Comparison of ENCODE assay signal across 10 cellular contexts in the genomic region with DNA sequence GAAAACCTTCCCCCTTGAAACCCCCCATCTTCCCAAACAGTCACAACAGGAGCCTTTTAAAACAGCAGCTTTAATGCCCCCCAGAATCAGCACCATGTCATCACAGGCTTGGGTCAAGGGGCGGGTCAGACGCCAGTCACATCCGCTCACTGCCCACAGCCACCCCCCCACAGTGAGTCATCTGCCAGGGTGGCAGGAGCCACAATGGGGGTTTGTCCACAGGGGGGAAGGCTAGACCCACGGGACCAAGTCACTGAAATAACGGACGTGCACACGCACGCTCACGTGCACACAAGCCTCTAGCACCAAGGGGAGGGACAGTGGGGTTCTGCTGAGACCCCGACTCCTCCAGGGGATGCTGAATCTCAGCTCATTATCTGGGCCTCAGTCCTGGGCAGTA. TPM values are rescaled to one million over a fixed set of nuclear protein-coding genes. Genes with fewer than 3 reads are reported as not detected.
DNase-seq lines count a peak whose midpoint lies in the region; ATAC-seq and TF ChIP-seq lines count a peak whose summit lies in the region.
"Had no signal": no experiment of that assay in that cellular context is flagged by ENCODE, and none has a peak within 500 bp of the region (broad histone marks: within the 10 kb centered on the region; RNA-seq: fewer than 3 reads in every experiment).

No MANE protein-coding gene starts in this region.

- H3K27ac ChIP-seq in foreskin keratinocyte, result no peak overlapping the region

- no peaks in the 10 kb centered on the region for H3K9me3 Mint-ChIP-seq in activated CD4-positive, alpha-beta T cell treated with anti-CD3 and anti-CD28 coated beads for 36 hours (ENCODE audit: low read depth)
- H3K9me3 Mint-ChIP-seq in activated CD4-positive, alpha-beta T cell treated with anti-CD3 and anti-CD28 coated beads, Interleukin-2, amount 10 ng/mL, durations not matched to agents 24 days and 14 days, result no peaks in the 10 kb centered on the region
- no peaks in the 10 kb centered on the region for H3K9me3 Mint-ChIP-seq in activated T-helper 2 cell treated with anti-CD3 and anti-CD28 coated beads, Interferon-gamma antibody, Interleukin-2, Interleukin-4, amounts not matched to agents 10 μg/mL and 5 μg/mL and 100 μg/mL, durations not matched to agents 14 hours and 24 hours and 36 hours
- H3K9me3 Mint-ChIP-seq in nephron progenitor cell, result no peaks in the 10 kb centered on the region

- H3K27ac Mint-ChIP-seq in activated CD4-positive, alpha-beta T cell treated with anti-CD3 and anti-CD28 coated beads for 36 hours, result no peak overlapping the region
- H3K27ac Mint-ChIP-seq in activated CD4-positive, alpha-beta T cell treated with anti-CD3 and anti-CD28 coated beads, Interleukin-2, amount 10 ng/mL, durations not matched to agents 24 days and 14 days, result no peak overlapping the region
- H3K27ac Mint-ChIP-seq in activated T-helper 2 cell treated with anti-CD3 and anti-CD28 coated beads, Interferon-gamma antibody, Interleukin-2, Interleukin-4, amounts not matched to agents 10 μg/mL and 5 μg/mL and 100 μg/mL, durations not matched to agents 14 hours and 24 hours and 36 hours, result no peak overlapping the region
- H3K27ac Mint-ChIP-seq in nephron progenitor cell, result no peak overlapping the region

- intact Hi-C loops in activated CD4-positive, alpha-beta T cell treated with anti-CD3 and anti-CD28 coated beads for 36 hours (cut with DNase I, micrococcal nuclease), result no loop called here
- intact Hi-C loops in activated CD4-positive, alpha-beta T cell treated with anti-CD3 and anti-CD28 coated beads, Interleukin-2, amount 10 ng/mL, durations not matched to agents 24 days and 14 days (cut with micrococcal nuclease), result no loop called here
- intact Hi-C loops in activated T-helper 2 cell treated with anti-CD3 and anti-CD28 coated beads, Interferon-gamma antibody, Interleukin-2, Interleukin-4, amounts not matched to agents 10 μg/mL and 5 μg/mL and 100 μg/mL, durations not matched to agents 14 hours and 24 hours and 36 hours (cut with micrococcal nuclease), result no loop called here

- TF ChIP-seq CTCF in foreskin keratinocyte (conservative IDR thresholded peaks at IDR 0.05), result peak; percentile 19
- no peak for TF ChIP-seq CTCF in nephron progenitor cell (IDR thresholded peaks at IDR 0.05)

- no peaks in the 10 kb centered on the region for H3K27me3 Mint-ChIP-seq in activated CD4-positive, alpha-beta T cell treated with anti-CD3 and anti-CD28 coated beads for 36 hours
- H3K27me3 Mint-ChIP-seq in activated CD4-positive, alpha-beta T cell treated with anti-CD3 and anti-CD28 coated beads, Interleukin-2, amount 10 ng/mL, durations not matched to agents 24 days and 14 days, result no peaks in the 10 kb centered on the region
- H3K27me3 Mint-ChIP-seq in activated T-helper 2 cell treated with anti-CD3 and anti-CD28 coated beads, Interferon-gamma antibody, Interleukin-2, Interleukin-4, amounts not matched to agents 10 μg/mL and 5 μg/mL and 100 μg/mL, durations not matched to agents 14 hours and 24 hours and 36 hours (ENCODE audit: low read depth), result no peaks in the 10 kb centered on the region
- peaks cover 2% of the 10 kb centered on the region for H3K27me3 Mint-ChIP-seq in nephron progenitor cell (ENCODE audit: low read depth, poor library complexity)

- peaks cover 7% of the 10 kb centered on the region for H3K4me1 ChIP-seq in foreskin keratinocyte

- no peak for ATAC-seq in activated CD4-positive, alpha-beta T cell treated with anti-CD3 and anti-CD28 coated beads for 36 hours
- ATAC-seq in foreskin keratinocyte (peak; percentile 13), HG02870 (IDR thresholded peaks at IDR 0.05; ENCODE audit: unreplicated experiment) (no peak)

- POLR2A ChIA-PET in activated CD4-positive, alpha-beta T cell treated with anti-CD3 and anti-CD28 coated beads for 36 hours (lab: Charles Lee), result no interaction called here

- no peaks in the 10 kb centered on the region for H3K36me3 Mint-ChIP-seq in activated CD4-positive, alpha-beta T cell treated with anti-CD3 and anti-CD28 coated beads for 36 hours (ENCODE audit: low read depth)
- no peaks in the 10 kb centered on the region for H3K36me3 Mint-ChIP-seq in activated CD4-positive, alpha-beta T cell treated with anti-CD3 and anti-CD28 coated beads, Interleukin-2, amount 10 ng/mL, durations not matched to agents 24 days and 14 days (ENCODE audit: low read depth)
- H3K36me3 Mint-ChIP-seq in activated T-helper 2 cell treated with anti-CD3 and anti-CD28 coated beads, Interferon-gamma antibody, Interleukin-2, Interleukin-4, amounts not matched to agents 10 μg/mL and 5 μg/mL and 100 μg/mL, durations not matched to agents 14 hours and 24 hours and 36 hours (ENCODE audit: low read depth), result no peaks in the 10 kb centered on the region
- no peaks in the 10 kb centered on the region for H3K36me3 Mint-ChIP-seq in nephron progenitor cell (ENCODE audit: low read depth)

- no peak overlapping the region for H3K4me3 Mint-ChIP-seq in activated CD4-positive, alpha-beta T cell treated with anti-CD3 and anti-CD28 coated beads for 36 hours
- no peak overlapping the region for H3K4me3 Mint-ChIP-seq in activated CD4-positive, alpha-beta T cell treated with anti-CD3 and anti-CD28 coated beads, Interleukin-2, amount 10 ng/mL, durations not matched to agents 24 days and 14 days
- H3K4me3 Mint-ChIP-seq in activated T-helper 2 cell treated with anti-CD3 and anti-CD28 coated beads, Interferon-gamma antibody, Interleukin-2, Interleukin-4, amounts not matched to agents 10 μg/mL and 5 μg/mL and 100 μg/mL, durations not matched to agents 14 hours and 24 hours and 36 hours (ENCODE audit: low read depth), result no peak overlapping the region
- H3K4me3 Mint-ChIP-seq in nephron progenitor cell, result no peak overlapping the region

- CTCF ChIA-PET in activated CD4-positive, alpha-beta T cell treated with anti-CD3 and anti-CD28 coated beads for 36 hours (lab: Charles Lee), result no interaction called here

- H3K4me1 Mint-ChIP-seq in activated CD4-positive, alpha-beta T cell treated with anti-CD3 and anti-CD28 coated beads for 36 hours, result peaks cover 3% of the 10 kb centered on the region
- H3K4me1 Mint-ChIP-seq in activated CD4-positive, alpha-beta T cell treated with anti-CD3 and anti-CD28 coated beads, Interleukin-2, amount 10 ng/mL, durations not matched to agents 24 days and 14 days, result peaks cover 22% of the 10 kb centered on the region
- H3K4me1 Mint-ChIP-seq in activated T-helper 2 cell treated with anti-CD3 and anti-CD28 coated beads, Interferon-gamma antibody, Interleukin-2, Interleukin-4, amounts not matched to agents 10 μg/mL and 5 μg/mL and 100 μg/mL, durations not matched to agents 14 hours and 24 hours and 36 hours (ENCODE audit: low read depth), result peaks cover 27% of the 10 kb centered on the region
- H3K4me1 Mint-ChIP-seq in nephron progenitor cell, result peaks cover 59% of the 10 kb centered on the region

- DNase-seq in activated CD4-positive, alpha-beta T cell treated with anti-CD3 and anti-CD28 coated beads for 36 hours, result peak; percentile 36
- DNase-seq in activated CD4-positive, alpha-beta T cell treated with anti-CD3 and anti-CD28 coated beads, Interleukin-2, amount 10 ng/mL, durations not matched to agents 24 days and 14 days, result no peak
- peak; percentile 82 for DNase-seq in T1000 (lab: John Stamatoyannopoulos, UW)
- peak in 1 of 2 donors; percentile 44 for DNase-seq in foreskin keratinocyte
- peak; percentile 27 to 28 for DNase-seq in stimulated activated CD8-positive, alpha-beta memory T cell treated with anti-CD3 and anti-CD28 coated beads, Interleukin-4, amount 100 ng/mL, for 1 hour (ENCODE audit: low read depth in 2 of 2, low spot score in 1 of 2)
- no peak for DNase-seq in activated T-helper 2 cell treated with anti-CD3 and anti-CD28 coated beads, Interferon-gamma antibody, Interleukin-2, Interleukin-4, amounts not matched to agents 10 μg/mL and 5 μg/mL and 100 μg/mL, durations not matched to agents 14 hours and 24 hours and 36 hours (ENCODE audit: low spot score)
- no peak for DNase-seq in nephron progenitor cell

- H3K27me3 ChIP-seq in foreskin keratinocyte, result no peaks in the 10 kb centered on the region

RNA-seq across cellular contexts. Expression of a gene that starts 0.4 kb away (rescaled TPM):
- total RNA-seq in activated CD4-positive, alpha-beta T cell treated with anti-CD3 and anti-CD28 coated beads for 36 hours, result not detected
- not detected in 2 replicates for total RNA-seq in activated CD4-positive, alpha-beta T cell treated with anti-CD3 and anti-CD28 coated beads, Interleukin-2, amount 10 ng/mL, durations not matched to agents 24 days and 14 days
- total RNA-seq in foreskin keratinocyte, result 18.8 and 35.4 TPM in 2 replicates
- polyA plus RNA-seq in foreskin keratinocyte, result 18.9 and 26.5 TPM in 2 replicates
- 0.11 TPM in 1 of 2 replicates, not detected in the other for total RNA-seq in activated T-helper 2 cell treated with anti-CD3 and anti-CD28 coated beads, Interferon-gamma antibody, Interleukin-2, Interleukin-4, amounts not matched to agents 10 μg/mL and 5 μg/mL and 100 μg/mL, durations not matched to agents 14 hours and 24 hours and 36 hours
- total RNA-seq: T-helper 1 cell treated with Interleukin-12 subunit alpha and Interleukin-12 subunit beta and Interleukin-4 antibody, amounts not matched to agents 30 ng/mL and 1 ng/mL, for 36 hours had no signal

RNA-seq across cellular contexts. Expression of a gene that starts 7.4 kb away (rescaled TPM):
- 10 to 100 TPM; 58.4 to 63.7 TPM for total RNA-seq in activated CD4-positive, alpha-beta T cell treated with anti-CD3 and anti-CD28 coated beads for 36 hours
- total RNA-seq in activated CD4-positive, alpha-beta T cell treated with anti-CD3 and anti-CD28 coated beads, Interleukin-2, amount 10 ng/mL, durations not matched to agents 24 days and 14 days, result 38.2 and 44.0 TPM in 2 replicates
- total RNA-seq in foreskin keratinocyte, result 22.9 and 53.4 TPM in 2 replicates
- 13.7 and 25.1 TPM in 2 replicates for polyA plus RNA-seq in foreskin keratinocyte
- 53.0 and 57.0 TPM in 2 replicates for total RNA-seq in activated T-helper 2 cell treated with anti-CD3 and anti-CD28 coated beads, Interferon-gamma antibody, Interleukin-2, Interleukin-4, amounts not matched to agents 10 μg/mL and 5 μg/mL and 100 μg/mL, durations not matched to agents 14 hours and 24 hours and 36 hours

RNA-seq across cellular contexts. Expression of a gene that starts 31.1 kb away (rescaled TPM):
- under 1 TPM; 0.65 to 0.85 TPM for total RNA-seq in activated CD4-positive, alpha-beta T cell treated with anti-CD3 and anti-CD28 coated beads for 36 hours
- total RNA-seq in activated CD4-positive, alpha-beta T cell treated with anti-CD3 and anti-CD28 coated beads, Interleukin-2, amount 10 ng/mL, durations not matched to agents 24 days and 14 days, result 0.56 and 0.62 TPM in 2 replicates
- 306 and 607 TPM in 2 replicates for total RNA-seq in foreskin keratinocyte
- polyA plus RNA-seq in foreskin keratinocyte, result 306 and 665 TPM in 2 replicates
- 1.9 and 2.4 TPM in 2 replicates for total RNA-seq in activated T-helper 2 cell treated with anti-CD3 and anti-CD28 coated beads, Interferon-gamma antibody, Interleukin-2, Interleukin-4, amounts not matched to agents 10 μg/mL and 5 μg/mL and 100 μg/mL, durations not matched to agents 14 hours and 24 hours and 36 hours

RNA-seq across cellular contexts. Expression of a gene that starts 45.4 kb away (rescaled TPM):
- 100 to 1,000 TPM; 205 to 231 TPM for total RNA-seq in activated CD4-positive, alpha-beta T cell treated with anti-CD3 and anti-CD28 coated beads for 36 hours
- total RNA-seq in activated CD4-positive, alpha-beta T cell treated with anti-CD3 and anti-CD28 coated beads, Interleukin-2, amount 10 ng/mL, durations not matched to agents 24 days and 14 days, result 224 and 235 TPM in 2 replicates
- 400 and 414 TPM in 2 replicates for total RNA-seq in foreskin keratinocyte
- 369 and 377 TPM in 2 replicates for polyA plus RNA-seq in foreskin keratinocyte
- total RNA-seq in activated T-helper 2 cell treated with anti-CD3 and anti-CD28 coated beads, Interferon-gamma antibody, Interleukin-2, Interleukin-4, amounts not matched to agents 10 μg/mL and 5 μg/mL and 100 μg/mL, durations not matched to agents 14 hours and 24 hours and 36 hours, result 248 and 273 TPM in 2 replicates

RNA-seq across cellular contexts. Expression of a gene that starts 57.5 kb away (rescaled TPM):
- under 1 TPM in 1 of 2 experiments, not detected in 1; 0.30 TPM for total RNA-seq in activated CD4-positive, alpha-beta T cell treated with anti-CD3 and anti-CD28 coated beads for 36 hours
- 0.64 and 0.89 TPM in 2 replicates for total RNA-seq in activated CD4-positive, alpha-beta T cell treated with anti-CD3 and anti-CD28 coated beads, Interleukin-2, amount 10 ng/mL, durations not matched to agents 24 days and 14 days
- 0.25 TPM in 1 of 2 replicates, not detected in the other for total RNA-seq in foreskin keratinocyte
- 0.08 TPM in 1 of 2 replicates, not detected in the other for polyA plus RNA-seq in foreskin keratinocyte
- 0.80 and 0.87 TPM in 2 replicates for total RNA-seq in activated T-helper 2 cell treated with anti-CD3 and anti-CD28 coated beads, Interferon-gamma antibody, Interleukin-2, Interleukin-4, amounts not matched to agents 10 μg/mL and 5 μg/mL and 100 μg/mL, durations not matched to agents 14 hours and 24 hours and 36 hours
- total RNA-seq: T-helper 1 cell treated with Interleukin-12 subunit alpha and Interleukin-12 subunit beta and Interleukin-4 antibody, amounts not matched to agents 30 ng/mL and 1 ng/mL, for 36 hours had no signal
- polyA plus RNA-seq: BJ had no signal

Comparison
In these comparisons a context has a peak if more than half of its experiments do, and no peak if none do; other contexts are left out.
1. DNase-seq: peak in activated CD4-positive, alpha-beta T cell treated with anti-CD3 and anti-CD28 coated beads for 36 hours (single experiment), T1000 (single experiment) and stimulated activated CD8-positive, alpha-beta memory T cell treated with anti-CD3 and anti-CD28 coated beads, Interleukin-4, amount 100 ng/mL, for 1 hour (2 of 2); none in activated CD4-positive, alpha-beta T cell treated with anti-CD3 and anti-CD28 coated beads, Interleukin-2, amount 10 ng/mL, durations not matched to agents 24 days and 14 days (single experiment), activated T-helper 2 cell treated with anti-CD3 and anti-CD28 coated beads, Interferon-gamma antibody, Interleukin-2, Interleukin-4, amounts not matched to agents 10 μg/mL and 5 μg/mL and 100 μg/mL, durations not matched to agents 14 hours and 24 hours and 36 hours (single experiment) and nephron progenitor cell (single experiment).
2. RNA of a gene that starts 0.4 kb away (total RNA-seq): 18.8 to 35.4 TPM in foreskin keratinocyte; 0.11 TPM in activated T-helper 2 cell treated with anti-CD3 and anti-CD28 coated beads, Interferon-gamma antibody, Interleukin-2, Interleukin-4, amounts not matched to agents 10 μg/mL and 5 μg/mL and 100 μg/mL, durations not matched to agents 14 hours and 24 hours and 36 hours, not detected in activated CD4-positive, alpha-beta T cell treated with anti-CD3 and anti-CD28 coated beads for 36 hours and not detected in activated CD4-positive, alpha-beta T cell treated with anti-CD3 and anti-CD28 coated beads, Interleukin-2, amount 10 ng/mL, durations not matched to agents 24 days and 14 days; every median in the first group is over 10 times any median in the second.
3. RNA of a gene that starts 31.1 kb away (total RNA-seq): 306 to 607 TPM in foreskin keratinocyte; 1.9 to 2.4 TPM in activated T-helper 2 cell treated with anti-CD3 and anti-CD28 coated beads, Interferon-gamma antibody, Interleukin-2, Interleukin-4, amounts not matched to agents 10 μg/mL and 5 μg/mL and 100 μg/mL, durations not matched to agents 14 hours and 24 hours and 36 hours, 0.65 to 0.85 TPM in activated CD4-positive, alpha-beta T cell treated with anti-CD3 and anti-CD28 coated beads for 36 hours and 0.56 to 0.62 TPM in activated CD4-positive, alpha-beta T cell treated with anti-CD3 and anti-CD28 coated beads, Interleukin-2, amount 10 ng/mL, durations not matched to agents 24 days and 14 days; every median in the first group is over 10 times any median in the second.